8 cellular contexts compared by ENCODE assay signal in genomic region chr5:147234825-147235635, GRCh38. TPM values are rescaled to one million over a fixed set of nuclear protein-coding genes. Genes with fewer than 3 reads are reported as not detected.
DNase-seq lines count a peak whose midpoint lies in the region; ATAC-seq and TF ChIP-seq lines count a peak whose summit lies in the region.

Gene STK32A, plus strand, starts transcription at chr5:147235026. Its CDS starts 4,609 bp downstream, at chr5:147239635.

- POLR2A ChIA-PET in WTC11 (lab: Charles Lee): interaction anchor here (0.5 kb wide), 1 partner anchor 1274 kb away, joined by 3 read pairs; no protein-coding TSS in a partner anchor

- no peak for DNase-seq in AG09309 (ENCODE audit: low read depth)
- peak; percentile 32 for DNase-seq in MM.1S
- peak; percentile 88 for DNase-seq in WTC11 (ENCODE audit: low spot score)
- DNase-seq in left ventricle myocardium superior: peak; percentile 68
- peak; percentile 85 for DNase-seq in posterior vena cava (ENCODE audit: low spot score)
- no peak for DNase-seq in AML-193 (lab: John Stamatoyannopoulos, UW)
- no peak for DNase-seq in effector CD8-positive, alpha-beta T cell (lab: John Stamatoyannopoulos, UW)

- peak within 1 kb of the TSS; percentile 52 for H3K4me3 ChIP-seq in AG09309 (ENCODE audit: control insufficient read depth, low read depth, low read length)
- H3K4me3 ChIP-seq in MM.1S (ENCODE audit: low read length): peak within 1 kb of the TSS; percentile 19; the same call in 1 of the 2 replicates

- H3K9me3 ChIP-seq in MM.1S (replicated peaks; ENCODE audit: insufficient read depth, low read length): no peaks in the 10 kb centered on the region

- CTCF ChIA-PET in WTC11 (lab: Charles Lee): interaction anchor here (0.9 to 2.5 kb wide), 10 partner anchors 11 to 702 kb away, joined by 3 to 24 read pairs (median 5); no protein-coding TSS in a partner anchor

- 0 out of 2 replicates have a peak within 1 kb of the TSS, but pooled peaks have one; percentile 15 for H2AFZ ChIP-seq in MM.1S (ENCODE audit: low read length)

- no peaks in the 10 kb centered on the region for H3K27me3 ChIP-seq in MM.1S (replicated peaks; ENCODE audit: insufficient read depth, low read length)

- H3K4me1 Mint-ChIP-seq in WTC11: peaks cover 6% of the 10 kb centered on the region

- TF ChIP-seq CTCF in AG09309 (IDR thresholded peaks at IDR 0.05; ENCODE audit: control insufficient read depth, insufficient read depth, low read depth, low read length, missing control alignments): no peak
- TF ChIP-seq CTCF in MM.1S (IDR thresholded peaks at IDR 0.05; ENCODE audit: low read length): no peak
- TF ChIP-seq CTCF in WTC11 (IDR thresholded peaks at IDR 0.05): no peak

- H3K36me3 ChIP-seq in MM.1S (replicated peaks; ENCODE audit: insufficient read depth, low read length): no peaks in the 10 kb centered on the region

- ATAC-seq in WTC11 (peak; percentile 100), left ventricle myocardium superior (peak; percentile 96), HG03354 (IDR thresholded peaks at IDR 0.05; ENCODE audit: poor library complexity, severe bottlenecking, unreplicated experiment) (no peak)

- H3K9me2 ChIP-seq in MM.1S (replicated peaks; ENCODE audit: insufficient read depth, low read length): no peaks in the 10 kb centered on the region

- H3K4me1 ChIP-seq in MM.1S (ENCODE audit: low read length): no peaks in the 10 kb centered on the region

- intact Hi-C loops in left ventricle myocardium superior (cut with micrococcal nuclease) (no loop called here), posterior vena cava (cut with DNase I) (no loop called here)

- no peaks in the 10 kb centered on the region for H3K79me2 ChIP-seq in MM.1S (ENCODE audit: low read length)

- H3K9me3 Mint-ChIP-seq in WTC11: no peaks in the 10 kb centered on the region

- H3K27ac ChIP-seq in MM.1S (ENCODE audit: low read length): no peak within 1 kb of the TSS

- H3K27ac Mint-ChIP-seq in WTC11: peak within 1 kb of the TSS; percentile 97

- H4K20me1 ChIP-seq in MM.1S (ENCODE audit: insufficient read depth, low read length): no peaks in the 10 kb centered on the region

- H3K4me3 Mint-ChIP-seq in WTC11: peak within 1 kb of the TSS; percentile 83

- H3K4me2 ChIP-seq in MM.1S (ENCODE audit: low read depth, low read length): no peak within 1 kb of the TSS

- H3K36me3 Mint-ChIP-seq in WTC11: no peaks in the 10 kb centered on the region

- no peak within 1 kb of the TSS for H3K9ac ChIP-seq in MM.1S (ENCODE audit: low read length)

- H3F3A ChIP-seq in MM.1S (ENCODE audit: insufficient read depth, low read length): no peaks in the 10 kb centered on the region

- peaks cover 48% of the 10 kb centered on the region for H3K27me3 Mint-ChIP-seq in WTC11 (ENCODE audit: low read depth)

TF ChIP-seq in WTC11, 78 proteins besides CTCF, POLR2A, EP300 and RAD21:
- peak; percentile 60; the same call in 1 of the 2 replicates for TF ChIP-seq E2F5 (CRISPR knock-in tag; IDR thresholded peaks at IDR 0.05)
- 0 out of 2 replicates have a peak, but pooled peaks have one; percentile 58 for TF ChIP-seq FOXP4 (CRISPR knock-in tag; IDR thresholded peaks at IDR 0.05)
- peak; percentile 75 for TF ChIP-seq SP1 (CRISPR knock-in tag; conservative IDR thresholded peaks at IDR 0.05)
- TF ChIP-seq HMGXB4 (CRISPR knock-in tag; IDR thresholded peaks at IDR 0.05): peak; percentile 74; the same call in 1 of the 2 replicates
- TF ChIP-seq MAX (CRISPR knock-in tag; IDR thresholded peaks at IDR 0.05): peak; percentile 43; the same call in 1 of the 2 replicates
- TF ChIP-seq TEAD4 (CRISPR knock-in tag; IDR thresholded peaks at IDR 0.05): no peak
- peak; percentile 90; the same call in 1 of the 2 replicates for TF ChIP-seq ZNF423 (CRISPR knock-in tag; IDR thresholded peaks at IDR 0.05)
- TF ChIP-seq ETV6 (CRISPR knock-in tag; IDR thresholded peaks at IDR 0.05): peak; percentile 89
- TF ChIP-seq ZSCAN18 (CRISPR knock-in tag; IDR thresholded peaks at IDR 0.05): no peak
- TF ChIP-seq ZNF138 (CRISPR knock-in tag; conservative IDR thresholded peaks at IDR 0.05): peak; percentile 57; the same call in 1 of the 2 replicates
- TF ChIP-seq CREM (CRISPR knock-in tag; IDR thresholded peaks at IDR 0.05): peak; percentile 39; the same call in 1 of the 2 replicates

RNA-seq across cellular contexts. Expression of gene STK32A, which starts in this region (rescaled TPM):
- total RNA-seq in WTC11 (2021): 1.7 to 3.0 TPM (median 3.0 TPM) in 3 replicates
- 0.50 TPM for total RNA-seq in left ventricle myocardium superior
- 1 to 10 TPM in 1 of 2 donors, under 1 TPM in 1; 0.95 to 8.7 TPM for total RNA-seq in posterior vena cava

Comparison
In these comparisons a context has a peak if more than half of its experiments do, and no peak if none do; other contexts are left out.
1. Peak in DNase-seq and ATAC-seq in left ventricle myocardium superior; RNA of the gene not detected or under 1 TPM.
2. DNase-seq: peak in MM.1S (single experiment), WTC11 (single experiment) and posterior vena cava (single experiment); none in AG09309 (single experiment), AML-193 (0 of 2) and effector CD8-positive, alpha-beta T cell (single experiment).